Comparison of ENCODE assay signal across 20 cellular contexts in genomic region chr17:16880121-16880842, GRCh38.
DNase-seq lines count a peak whose midpoint lies in the region; ATAC-seq and TF ChIP-seq lines count a peak whose summit lies in the region.
"Had no signal": no experiment of that assay in that cellular context is flagged by ENCODE, and none has a peak within 500 bp of the region (broad histone marks: within the 10 kb centered on the region; RNA-seq: fewer than 3 reads in every experiment).

No MANE protein-coding gene starts in this region.

- H3K36me3 Mint-ChIP-seq in activated CD4-positive, alpha-beta T cell treated with anti-CD3 and anti-CD28 coated beads, Interleukin-2, amount 10 ng/mL, durations not matched to agents 24 days and 14 days (ENCODE audit: low read depth), result no peaks in the 10 kb centered on the region
- H3K36me3 Mint-ChIP-seq: CD4-positive, CD25-positive, alpha-beta regulatory T cell had no signal

- peaks cover 2% of the 10 kb centered on the region for H3K27me3 Mint-ChIP-seq in activated CD4-positive, alpha-beta T cell treated with anti-CD3 and anti-CD28 coated beads, Interleukin-2, amount 10 ng/mL, durations not matched to agents 24 days and 14 days

- DNase-seq in cardiac septum (ENCODE audit: low spot score) (peak; percentile 15), Right ventricle myocardium superior (no peak), islet precursor cell (peak; percentile 51), spleen (peak; percentile 39), NCI-H345 treated with DMSO at 0.1 percent for 48 hours (lab: John Stamatoyannopoulos, UW; ENCODE audit: unreplicated experiment) (no peak)
- DNase-seq in activated CD4-positive, alpha-beta T cell treated with anti-CD3 and anti-CD28 coated beads, Interleukin-2, amount 10 ng/mL, durations not matched to agents 24 days and 14 days, result no peak
- DNase-seq: 8988T; CD4-positive, CD25-positive, alpha-beta regulatory T cell; DMS153; DND-41; MV-4-11; NCI-H1694; NCI-H2029 treated with DMSO at 0.1 percent for 48 hours; NCI-H526 treated with DMSO at 0.1 percent for 48 hours; PC-9; RPMI8226; SHP77 had no signal

- no peak for ATAC-seq in Right ventricle myocardium superior (ENCODE audit: poor library complexity)
- ATAC-seq in HG03097 (IDR thresholded peaks at IDR 0.05; ENCODE audit: low FRiP score, unreplicated experiment), result no peak
- ATAC-seq: K562 had no signal

- 87 to 94% (median 91%) methylated on average over 12 to 16 of the region's 16 CpGs for WGBS in spleen, 5 donors

- H3K27ac ChIP-seq in spleen, result no peak overlapping the region
- H3K27ac ChIP-seq: BLaER1, PC-9 had no signal

- no peaks in the 10 kb centered on the region for H3K4me1 Mint-ChIP-seq in activated CD4-positive, alpha-beta T cell treated with anti-CD3 and anti-CD28 coated beads, Interleukin-2, amount 10 ng/mL, durations not matched to agents 24 days and 14 days
- H3K4me1 Mint-ChIP-seq: CD4-positive, CD25-positive, alpha-beta regulatory T cell had no signal

- TF ChIP-seq CTCF in spleen (IDR thresholded peaks at IDR 0.05 in 8 of 11, conservative IDR thresholded peaks at IDR 0.05 in 3 of 11), result no peak

- TF ChIP-seq POLR2A in spleen (IDR thresholded peaks at IDR 0.05), result no peak

- H3K9me3 Mint-ChIP-seq in activated CD4-positive, alpha-beta T cell treated with anti-CD3 and anti-CD28 coated beads, Interleukin-2, amount 10 ng/mL, durations not matched to agents 24 days and 14 days, result no peaks in the 10 kb centered on the region

- peaks cover 0 to 16% (median 0%) of the 10 kb centered on the region in 7 donors for H3K27me3 ChIP-seq in spleen (replicated peaks in 1 of 7)
- H3K27me3 ChIP-seq: BLaER1 had no signal

- no peak overlapping the region for H3K4me3 ChIP-seq in spleen
- H3K4me3 ChIP-seq: BLaER1, K562, PC-9 had no signal

- no peaks in the 10 kb centered on the region for H3K4me1 ChIP-seq in spleen

- no peaks in the 10 kb centered on the region for H3K36me3 ChIP-seq in spleen
- H3K36me3 ChIP-seq: BLaER1 had no signal

- peaks cover 0 to 7% (median 0%) of the 10 kb centered on the region in 8 donors for H3K9me3 ChIP-seq in spleen

- H3K27ac Mint-ChIP-seq in activated CD4-positive, alpha-beta T cell treated with anti-CD3 and anti-CD28 coated beads, Interleukin-2, amount 10 ng/mL, durations not matched to agents 24 days and 14 days, result no peak overlapping the region
- H3K27ac Mint-ChIP-seq: CD4-positive, CD25-positive, alpha-beta regulatory T cell had no signal

- intact Hi-C loops in cardiac septum (cut with DNase I) (no loop called here), Right ventricle myocardium superior (cut with DNase I) (no loop called here), spleen (cut with DNase I; ENCODE audit: low total_unique reads) (no loop called here)
- intact Hi-C loops in activated CD4-positive, alpha-beta T cell treated with anti-CD3 and anti-CD28 coated beads, Interleukin-2, amount 10 ng/mL, durations not matched to agents 24 days and 14 days (cut with micrococcal nuclease), result no loop called here

- no peak overlapping the region for H3K4me3 Mint-ChIP-seq in activated CD4-positive, alpha-beta T cell treated with anti-CD3 and anti-CD28 coated beads, Interleukin-2, amount 10 ng/mL, durations not matched to agents 24 days and 14 days
- H3K4me3 Mint-ChIP-seq: CD4-positive, CD25-positive, alpha-beta regulatory T cell had no signal

Comparison
In these comparisons a context has a peak if more than half of its experiments do, and no peak if none do; other contexts are left out.
1. DNase-seq: peak in cardiac septum (single experiment), islet precursor cell (single experiment) and spleen (single experiment); none in Right ventricle myocardium superior (single experiment), activated CD4-positive, alpha-beta T cell treated with anti-CD3 and anti-CD28 coated beads, Interleukin-2, amount 10 ng/mL, durations not matched to agents 24 days and 14 days (single experiment) and NCI-H345 treated with DMSO at 0.1 percent for 48 hours (single experiment).